In genomic region chr4:1939664-1940509, GRCh38 we compare ENCODE assay signal across 11 cellular contexts.
DNase-seq lines count a peak whose midpoint lies in the region; ATAC-seq and TF ChIP-seq lines count a peak whose summit lies in the region.
"Had no signal": no experiment of that assay in that cellular context is flagged by ENCODE, and none has a peak within 500 bp of the region (broad histone marks: within the 10 kb centered on the region; RNA-seq: fewer than 3 reads in every experiment).

No MANE protein-coding gene starts in this region.

- H3K4me3 ChIP-seq in SK-N-MC (no peak overlapping the region), fibroblast of the aortic adventitia (ENCODE audit: low read depth, low read length) (no peak overlapping the region), retinal pigment epithelial cell (ENCODE audit: low read length) (no peak overlapping the region)
- H3K4me3 ChIP-seq: A549 had no signal

- peaks cover 81% of the 10 kb centered on the region for H3K36me3 ChIP-seq in SK-N-MC (ENCODE audit: insufficient read depth, low read length)

- peak overlapping the region; percentile 25; the same call in 1 of the 2 replicates for H3K27ac ChIP-seq in SK-N-MC
- H3K27ac ChIP-seq: A549 had no signal

- H3K9ac ChIP-seq in SK-N-MC (ENCODE audit: insufficient read length), result no peak overlapping the region

- peak; percentile 5 for DNase-seq in DMS153 treated with DMSO at 0.1 percent for 48 hours (lab: John Stamatoyannopoulos, UW; ENCODE audit: unreplicated experiment)
- DNase-seq in DMS153 (lab: John Stamatoyannopoulos, UW), result no peak
- no peak for DNase-seq in SK-N-MC (ENCODE audit: low read depth, low spot score)
- peak; percentile 91 for DNase-seq in fibroblast of the aortic adventitia (ENCODE audit: low read depth)
- DNase-seq in retinal pigment epithelial cell (ENCODE audit: low read depth), result peak; percentile 54
- no peak for DNase-seq in ureter (ENCODE audit: low spot score)
- DNase-seq: activated CD8-positive, alpha-beta memory T cell treated with anti-CD3 and anti-CD28 coated beads, Interleukin-2, amount 50 U/mL, for 4 hours; stimulated activated CD4-positive, alpha-beta T cell treated with anti-CD3 and anti-CD28 coated beads, Interleukin-12 subunit alpha, Interleukin-12 subunit beta, amount 100 ng/mL, for 4 hours had no signal

- TF ChIP-seq CTCF in fibroblast of the aortic adventitia (IDR thresholded peaks at IDR 0.05; ENCODE audit: insufficient read depth, low read length) (no peak), retinal pigment epithelial cell (conservative IDR thresholded peaks at IDR 0.05; ENCODE audit: low read depth, low read length) (no peak)

- no peaks in the 10 kb centered on the region for H3K9me3 ChIP-seq in SK-N-MC (ENCODE audit: low read depth, low read length)
- H3K9me3 ChIP-seq: A549 had no signal

- ATAC-seq in GM18511 (IDR thresholded peaks at IDR 0.05; ENCODE audit: unreplicated experiment) (no peak), GM18502 (IDR thresholded peaks at IDR 0.05; ENCODE audit: poor library complexity, unreplicated experiment) (no peak)

Comparison
In these comparisons a context has a peak if more than half of its experiments do, and no peak if none do; other contexts are left out.
1. DNase-seq: peak in DMS153 treated with DMSO at 0.1 percent for 48 hours (single experiment), fibroblast of the aortic adventitia (single experiment) and retinal pigment epithelial cell (single experiment); none in DMS153 (single experiment), SK-N-MC (single experiment) and ureter (single experiment).